ENCODE assay signal across 8 cellular contexts in the genomic region with DNA sequence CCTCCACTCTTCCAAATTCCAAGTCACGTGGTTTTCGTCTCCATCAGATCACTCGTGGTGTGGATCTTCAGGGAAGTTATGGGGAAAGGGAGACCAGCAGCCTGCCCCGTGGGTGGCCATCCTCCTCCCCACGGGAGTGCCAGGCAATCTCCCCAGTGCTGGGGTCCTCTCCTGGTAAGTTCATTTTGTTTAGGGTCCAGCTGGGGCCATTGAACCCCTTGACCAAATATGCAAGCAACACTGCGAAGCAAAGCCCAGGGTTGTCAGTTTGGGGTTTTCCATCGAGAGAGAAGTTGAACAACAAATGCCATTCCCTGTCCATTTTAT. TPM values are rescaled to one million over a fixed set of nuclear protein-coding genes. Genes with fewer than 3 reads are reported as not detected.
DNase-seq lines count a peak whose midpoint lies in the region; ATAC-seq and TF ChIP-seq lines count a peak whose summit lies in the region.

No MANE protein-coding gene starts in this region.

- H3K4ac ChIP-seq in neuronal stem cell (ENCODE audit: low read length): no peak overlapping the region

- WGBS in neuronal stem cell (ENCODE audit: extremely low coverage in 2 of 2, insufficient read length in 2 of 2, insufficient replicate concordance in 1 of 2), 2 donors: no CpG with 5 or more reads among the region's 7 CpGs

- H2BK120ac ChIP-seq in neuronal stem cell (ENCODE audit: low read depth, low read length): no peak overlapping the region

- peak overlapping the region; percentile 29 for H3K27ac ChIP-seq in CD4-positive, alpha-beta T cell (ENCODE audit: low read depth, low read length)
- H3K27ac ChIP-seq in PC-3 (ENCODE audit: low read length): no peak overlapping the region
- H3K27ac ChIP-seq in neuronal stem cell (replicated peaks; ENCODE audit: low read length): no peak overlapping the region

- peaks cover 2% of the 10 kb centered on the region for H3K79me1 ChIP-seq in neuronal stem cell (ENCODE audit: low read depth, low read length)

- no peak for ATAC-seq in CD4-positive, alpha-beta T cell (ENCODE audit: poor library complexity)
- ATAC-seq in PC-3 (no peak), GM19463 (IDR thresholded peaks at IDR 0.05; ENCODE audit: unreplicated experiment) (no peak)
- ATAC-seq in effector memory CD8-positive, alpha-beta T cell (replicated peaks): no peak
- no peak for ATAC-seq in activated CD4-positive, CD25-positive, alpha-beta regulatory T cell treated with anti-CD3 and anti-CD28 coated beads, Interleukin-2, amount 50 U/mL, for 24 hours

- no peaks in the 10 kb centered on the region for H3F3A ChIP-seq in PC-3 (ENCODE audit: low read length, unreplicated experiment)

- intact Hi-C loops in CD4-positive, alpha-beta T cell (cut with DNase I, micrococcal nuclease): loop anchor here in 1 of 2 experiments (2.0 to 10.0 kb wide), 2 partner anchors 53 to 153 kb away; no protein-coding TSS in a partner anchor
- intact Hi-C loops in PC-3 (cut with micrococcal nuclease): loop anchor here (5.0 kb wide), 1 partner anchor 50 kb away; no protein-coding TSS in a partner anchor

- POLR2A ChIA-PET in CD4-positive, alpha-beta T cell (lab: Charles Lee): interaction anchor here (0.9 to 7.0 kb wide), 10 partner anchors 11 to 377 kb away, joined by 3 to 68 read pairs (median 6); a partner anchor contains a TSS
- POLR2A ChIA-PET in PC-3 (lab: Charles Lee; ENCODE audit: unreplicated experiment): no interaction called here

- H3K4me1 Mint-ChIP-seq in CD4-positive, alpha-beta T cell (ENCODE audit: low read depth): peaks cover 48% of the 10 kb centered on the region
- H3K4me1 Mint-ChIP-seq in effector memory CD8-positive, alpha-beta T cell (ENCODE audit: low read depth in 2 of 2): peaks cover 30 to 39% of the 10 kb centered on the region in 2 donors

- CTCF ChIA-PET in CD4-positive, alpha-beta T cell (lab: Charles Lee): interaction anchor here (1.0 to 2.0 kb wide), 2 partner anchors 56 to 98 kb away, joined by 3 to 7 read pairs; no protein-coding TSS in a partner anchor
- CTCF ChIA-PET in PC-3 (lab: Charles Lee): interaction anchor here (1.0 kb wide), 1 partner anchor 118 kb away, joined by 8 read pairs; no protein-coding TSS in a partner anchor

- H3K14ac ChIP-seq in neuronal stem cell (ENCODE audit: low read length): no peak overlapping the region

- H3K27me3 ChIP-seq in CD4-positive, alpha-beta T cell (ENCODE audit: control insufficient read depth, insufficient read depth, low read length): no peaks in the 10 kb centered on the region
- no peaks in the 10 kb centered on the region for H3K27me3 ChIP-seq in PC-3 (ENCODE audit: low read length)
- no peaks in the 10 kb centered on the region for H3K27me3 ChIP-seq in neuronal stem cell (ENCODE audit: control insufficient read depth in 3 of 3, insufficient read depth in 3 of 3, low read depth in 1 of 3, low read length in 3 of 3)

- H2BK12ac ChIP-seq in neuronal stem cell (ENCODE audit: low read length): no peak overlapping the region

- H4K20me1 ChIP-seq in PC-3 (ENCODE audit: low read length): no peaks in the 10 kb centered on the region

- H2AK5ac ChIP-seq in neuronal stem cell (ENCODE audit: low read depth, low read length): peak overlapping the region; percentile 23

- H2BK15ac ChIP-seq in neuronal stem cell (ENCODE audit: low read length): no peak overlapping the region

- H3K4me3 ChIP-seq in PC-3 (ENCODE audit: low read length): peak overlapping the region; percentile 82
- H3K4me3 ChIP-seq in neuronal stem cell (ENCODE audit: low read length in 2 of 2): peak overlapping the region; percentile 60 to 93

- H3K79me2 ChIP-seq in PC-3 (ENCODE audit: low read length): peaks cover 8% of the 10 kb centered on the region

- no peak for TF ChIP-seq CTCF in CD4-positive, alpha-beta T cell (IDR thresholded peaks at IDR 0.05)
- TF ChIP-seq CTCF in PC-3 (conservative IDR thresholded peaks at IDR 0.05; ENCODE audit: low read depth, low read length): no peak

- H3K9me3 Mint-ChIP-seq in CD4-positive, alpha-beta T cell: no peaks in the 10 kb centered on the region
- no peaks in the 10 kb centered on the region for H3K9me3 Mint-ChIP-seq in effector memory CD8-positive, alpha-beta T cell

- no peak overlapping the region for H3K23ac ChIP-seq in neuronal stem cell (ENCODE audit: low read depth, low read length, poor library complexity)

- H4K91ac ChIP-seq in neuronal stem cell (ENCODE audit: low read depth, low read length, poor library complexity): no peak overlapping the region

- H3K18ac ChIP-seq in neuronal stem cell (ENCODE audit: low read length): peak overlapping the region; percentile 41

- H3K9ac ChIP-seq in PC-3 (ENCODE audit: low read length): peak overlapping the region; percentile 80
- H3K9ac ChIP-seq in neuronal stem cell (ENCODE audit: low read depth, low read length, poor library complexity): peak overlapping the region; percentile 67

- H3K27me3 Mint-ChIP-seq in CD4-positive, alpha-beta T cell: no peaks in the 10 kb centered on the region
- H3K27me3 Mint-ChIP-seq in effector memory CD8-positive, alpha-beta T cell: no peaks in the 10 kb centered on the region

- no peak overlapping the region for H2BK5ac ChIP-seq in neuronal stem cell (ENCODE audit: low read length)

- no peaks in the 10 kb centered on the region for H3K9me2 ChIP-seq in PC-3 (replicated peaks; ENCODE audit: low read length)

- TSS peak; percentile 25 for BruUV-seq in PC-3 (replicated peaks; lab: Mats Ljungman, UMichigan)

- H3K4me2 ChIP-seq in PC-3 (ENCODE audit: low read length) (peak overlapping the region; percentile 95), neuronal stem cell (ENCODE audit: insufficient read depth, low read length, poor library complexity, severe bottlenecking) (peak overlapping the region; percentile 85)

- peak overlapping the region; percentile 85 for H2AFZ ChIP-seq in PC-3 (ENCODE audit: low read length)
- H2AFZ ChIP-seq in neuronal stem cell (ENCODE audit: low read length): peak overlapping the region; percentile 94

- H3K36me3 ChIP-seq in PC-3 (ENCODE audit: low read depth, low read length): no peaks in the 10 kb centered on the region
- no peaks in the 10 kb centered on the region for H3K36me3 ChIP-seq in neuronal stem cell (replicated peaks in 1 of 2; ENCODE audit: control insufficient read depth in 2 of 2, insufficient read depth in 2 of 2, low read length in 2 of 2)

- no peak for DNase-seq in CD4-positive, alpha-beta T cell
- DNase-seq in PC-3: no peak
- DNase-seq in effector memory CD8-positive, alpha-beta T cell: no peak
- DNase-seq in neuronal stem cell (ENCODE audit: low spot score): no peak
- no peak for DNase-seq in NCI-H2196 (lab: John Stamatoyannopoulos, UW; ENCODE audit: unreplicated experiment)
- no peak for DNase-seq in NCI-H146 (lab: John Stamatoyannopoulos, UW)

- H3K4me3 Mint-ChIP-seq in CD4-positive, alpha-beta T cell: peak overlapping the region; percentile 98
- H3K4me3 Mint-ChIP-seq in effector memory CD8-positive, alpha-beta T cell: peak overlapping the region; percentile 97 to 98

- H3K4me1 ChIP-seq in PC-3 (ENCODE audit: insufficient read depth, low read length): peaks cover 24% of the 10 kb centered on the region
- peaks cover 4 to 5% of the 10 kb centered on the region in 2 donors for H3K4me1 ChIP-seq in neuronal stem cell (ENCODE audit: control insufficient read depth in 2 of 2, insufficient read depth in 1 of 2, low read depth in 1 of 2, low read length in 2 of 2)

- peaks cover 11% of the 10 kb centered on the region for H3K36me3 Mint-ChIP-seq in CD4-positive, alpha-beta T cell (ENCODE audit: low read depth)
- H3K36me3 Mint-ChIP-seq in effector memory CD8-positive, alpha-beta T cell (ENCODE audit: insufficient read depth): peaks cover 22% of the 10 kb centered on the region

- H4K8ac ChIP-seq in neuronal stem cell (ENCODE audit: low read depth, low read length): no peak overlapping the region

- peak overlapping the region; percentile 91 for H3K27ac Mint-ChIP-seq in CD4-positive, alpha-beta T cell
- peak overlapping the region; percentile 96 to 99 for H3K27ac Mint-ChIP-seq in effector memory CD8-positive, alpha-beta T cell

- no peaks in the 10 kb centered on the region for H3K9me3 ChIP-seq in CD4-positive, alpha-beta T cell (ENCODE audit: control insufficient read depth, low read length)
- H3K9me3 ChIP-seq in PC-3 (ENCODE audit: low read length) (no peaks in the 10 kb centered on the region), neuronal stem cell (replicated peaks in 1 of 2; ENCODE audit: control insufficient read depth in 2 of 2, insufficient read depth in 1 of 2, low read depth in 1 of 2, low read length in 2 of 2) (no peaks in the 10 kb centered on the region)

RNA-seq across cellular contexts. Expression of a gene that starts 4.1 kb away (rescaled TPM):
- 10 to 100 TPM; 22.5 to 28.2 TPM for total RNA-seq in CD4-positive, alpha-beta T cell
- 30.5 and 31.0 TPM in 2 replicates for total RNA-seq in PC-3 (2014; rRNA removed)
- polyA plus RNA-seq in neuronal stem cell (2013, experiment 1 of 2): 60.6 TPM
- polyA plus RNA-seq in neuronal stem cell (2013, experiment 2 of 2): 60.7 TPM
